Comparison of ENCODE assay signal across 21 cellular contexts in genomic region chr6:133820208-133820607, GRCh38.
DNase-seq lines count a peak whose midpoint lies in the region; ATAC-seq and TF ChIP-seq lines count a peak whose summit lies in the region.
"Had no signal": no experiment of that assay in that cellular context is flagged by ENCODE, and none has a peak within 500 bp of the region (broad histone marks: within the 10 kb centered on the region; RNA-seq: fewer than 3 reads in every experiment).

No MANE protein-coding gene starts in this region.

- peak overlapping the region; percentile 5 to 31 (median 8) for H3K27ac Mint-ChIP-seq in nephron
- H3K27ac Mint-ChIP-seq in nephron progenitor cell: no peak overlapping the region
- H3K27ac Mint-ChIP-seq: CD14-positive monocyte; CD4-positive, alpha-beta T cell; CD8-positive, alpha-beta memory T cell; H9 had no signal

- no peaks in the 10 kb centered on the region for H3K27me3 ChIP-seq in hepatocyte
- H3K27me3 ChIP-seq: BLaER1 treated with 17β-estradiol and CSF1 and Interleukin-3, amounts not matched to agents 10 nM and 100 nM had no signal

- peak; percentile 9 for DNase-seq in ELF-1 (ENCODE audit: low read depth, low spot score)
- DNase-seq in NCI-H69 (lab: John Stamatoyannopoulos, UW): peak; percentile 55
- no peak for DNase-seq in nephron progenitor cell
- DNase-seq in activated gamma-delta T cell treated with Interleukin-2 at 50 U/mL for 16 hours: no peak
- no peak for DNase-seq in mucosa of descending colon
- no peak for DNase-seq in hepatocyte (ENCODE audit: low spot score)
- DNase-seq: 8988T; ACHN; AML-193; BE2C; Calu3; CD4-positive, alpha-beta T cell; CD8-positive, alpha-beta memory T cell; DMS53; DMS79 treated with DMSO at 0.1 percent for 48 hours; H9 had no signal

- H3K4me2 ChIP-seq in hepatocyte: no peak overlapping the region
- H3K4me2 ChIP-seq: A549; BLaER1 treated with 17β-estradiol and CSF1 and Interleukin-3, amounts not matched to agents 10 nM and 100 nM had no signal

- no peaks in the 10 kb centered on the region for H3K79me2 ChIP-seq in hepatocyte

- H3K4me3 ChIP-seq in mucosa of descending colon (no peak overlapping the region), hepatocyte (no peak overlapping the region)
- H3K4me3 ChIP-seq: A549; BLaER1 treated with 17β-estradiol and CSF1 and Interleukin-3, amounts not matched to agents 10 nM and 100 nM had no signal

- H3K27ac ChIP-seq in hepatocyte: no peak overlapping the region
- H3K27ac ChIP-seq: A549; BLaER1 treated with 17β-estradiol and CSF1 and Interleukin-3, amounts not matched to agents 10 nM and 100 nM had no signal

- H3K4me1 Mint-ChIP-seq in nephron (peaks cover 16% of the 10 kb centered on the region), nephron progenitor cell (no peaks in the 10 kb centered on the region)
- H3K4me1 Mint-ChIP-seq: CD14-positive monocyte; CD8-positive, alpha-beta memory T cell had no signal

- H3K27me3 Mint-ChIP-seq in nephron (ENCODE audit: low read depth) (no peaks in the 10 kb centered on the region), nephron progenitor cell (ENCODE audit: low read depth, poor library complexity) (peaks cover 4% of the 10 kb centered on the region)

- H3K36me3 Mint-ChIP-seq in nephron (ENCODE audit: low read depth): no peaks in the 10 kb centered on the region
- no peaks in the 10 kb centered on the region for H3K36me3 Mint-ChIP-seq in nephron progenitor cell (ENCODE audit: low read depth)
- H3K36me3 Mint-ChIP-seq: CD14-positive monocyte; CD8-positive, alpha-beta memory T cell had no signal

- H3K4me3 Mint-ChIP-seq in nephron (no peak overlapping the region), nephron progenitor cell (no peak overlapping the region)
- H3K4me3 Mint-ChIP-seq: CD14-positive monocyte; CD4-positive, alpha-beta T cell; CD8-positive, alpha-beta memory T cell; H9 had no signal

- intact Hi-C loops in mucosa of descending colon (cut with DNase I, micrococcal nuclease): no loop called here

- H2AFZ ChIP-seq in hepatocyte: no peak overlapping the region

- H3K36me3 ChIP-seq in mucosa of descending colon (ENCODE audit: low read depth) (no peaks in the 10 kb centered on the region), hepatocyte (replicated peaks; ENCODE audit: insufficient read depth, low read depth) (no peaks in the 10 kb centered on the region)
- H3K36me3 ChIP-seq: BE2C; BLaER1 treated with 17β-estradiol and CSF1 and Interleukin-3, amounts not matched to agents 10 nM and 100 nM had no signal

- no peaks in the 10 kb centered on the region for H4K20me1 ChIP-seq in hepatocyte (ENCODE audit: insufficient read depth, poor library complexity, severe bottlenecking)
- H4K20me1 ChIP-seq: BLaER1 treated with 17β-estradiol and CSF1 and Interleukin-3, amounts not matched to agents 10 nM and 100 nM had no signal

- H3K9me3 Mint-ChIP-seq in nephron (no peaks in the 10 kb centered on the region), nephron progenitor cell (no peaks in the 10 kb centered on the region)
- H3K9me3 Mint-ChIP-seq: CD4-positive, alpha-beta T cell had no signal

- WGBS in hepatocyte (ENCODE audit: low lambda C conversion rate, missing lambda C conversion rate): 50% methylated on average over 3 of the region's 3 CpGs

- TF ChIP-seq CTCF in nephron (IDR thresholded peaks at IDR 0.05; ENCODE audit: unreplicated experiment in 3 of 3) (no peak), nephron progenitor cell (IDR thresholded peaks at IDR 0.05) (no peak), mucosa of descending colon (IDR thresholded peaks at IDR 0.05) (no peak), hepatocyte (IDR thresholded peaks at IDR 0.05; ENCODE audit: poor library complexity) (no peak)

- H3K4me1 ChIP-seq in mucosa of descending colon (ENCODE audit: low read depth) (no peaks in the 10 kb centered on the region), hepatocyte (ENCODE audit: insufficient read depth) (no peaks in the 10 kb centered on the region)
- H3K4me1 ChIP-seq: BE2C had no signal

- no peaks in the 10 kb centered on the region for H3K9me2 ChIP-seq in hepatocyte (replicated peaks; ENCODE audit: insufficient read depth)

- H3K9me3 ChIP-seq in mucosa of descending colon: no peaks in the 10 kb centered on the region
- no peaks in the 10 kb centered on the region for H3K9me3 ChIP-seq in hepatocyte (ENCODE audit: low read depth)
- H3K9me3 ChIP-seq: A549, BE2C had no signal

- ATAC-seq in mucosa of descending colon: no peak
- ATAC-seq: A549, HCT116 had no signal

Comparison
In these comparisons a context has a peak if more than half of its experiments do, and no peak if none do; other contexts are left out.
1. DNase-seq: peak in ELF-1 (single experiment) and NCI-H69 (single experiment); none in nephron progenitor cell (single experiment), activated gamma-delta T cell treated with Interleukin-2 at 50 U/mL for 16 hours (single experiment), mucosa of descending colon (0 of 3) and hepatocyte (single experiment).